1 cellular context compared by ENCODE assay signal in the genomic region with DNA sequence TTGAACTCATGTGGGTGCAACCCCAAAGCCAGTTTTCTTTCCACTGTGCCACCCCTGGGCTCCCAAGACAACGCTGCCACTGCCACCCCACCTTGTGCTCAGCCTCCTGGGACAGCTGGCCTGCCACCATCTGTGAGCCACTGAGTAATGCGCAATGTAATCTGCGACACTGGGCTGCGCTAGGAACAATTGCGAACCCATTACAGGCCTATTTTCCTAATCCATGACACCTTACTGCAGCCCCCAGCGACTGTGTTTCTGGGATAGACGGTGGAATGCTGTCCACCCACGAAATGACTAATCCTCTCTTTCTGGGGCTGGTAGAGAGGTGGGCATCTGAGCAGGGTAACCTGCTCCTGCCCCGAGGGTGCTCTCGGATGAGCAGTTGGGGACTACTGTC.
TF ChIP-seq lines count a peak whose summit lies in the region.

No MANE protein-coding gene starts in this region.

TF ChIP-seq in IMR-90, 13 proteins besides CTCF, POLR2A, EP300 and RAD21 (continued from another document):
- TF ChIP-seq, protein P1, sequence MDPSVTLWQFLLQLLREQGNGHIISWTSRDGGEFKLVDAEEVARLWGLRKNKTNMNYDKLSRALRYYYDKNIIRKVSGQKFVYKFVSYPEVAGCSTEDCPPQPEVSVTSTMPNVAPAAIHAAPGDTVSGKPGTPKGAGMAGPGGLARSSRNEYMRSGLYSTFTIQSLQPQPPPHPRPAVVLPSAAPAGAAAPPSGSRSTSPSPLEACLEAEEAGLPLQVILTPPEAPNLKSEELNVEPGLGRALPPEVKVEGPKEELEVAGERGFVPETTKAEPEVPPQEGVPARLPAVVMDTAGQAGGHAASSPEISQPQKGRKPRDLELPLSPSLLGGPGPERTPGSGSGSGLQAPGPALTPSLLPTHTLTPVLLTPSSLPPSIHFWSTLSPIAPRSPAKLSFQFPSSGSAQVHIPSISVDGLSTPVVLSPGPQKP (IDR thresholded peaks at IDR 0.05; ENCODE audit: borderline replicate concordance, low read depth, low read length): no peak
- TF ChIP-seq NFE2L2 (IDR thresholded peaks at IDR 0.05; ENCODE audit: low read depth, low read length) (no peak), CHD1 (IDR thresholded peaks at IDR 0.05; ENCODE audit: low read depth, low read length) (no peak), RFX5 (IDR thresholded peaks at IDR 0.05; ENCODE audit: low read depth, low read length) (no peak), RCOR1 (IDR thresholded peaks at IDR 0.05; ENCODE audit: insufficient replicate concordance, low read length) (no peak)
